31 cellular contexts compared by ENCODE assay signal in the genomic region with DNA sequence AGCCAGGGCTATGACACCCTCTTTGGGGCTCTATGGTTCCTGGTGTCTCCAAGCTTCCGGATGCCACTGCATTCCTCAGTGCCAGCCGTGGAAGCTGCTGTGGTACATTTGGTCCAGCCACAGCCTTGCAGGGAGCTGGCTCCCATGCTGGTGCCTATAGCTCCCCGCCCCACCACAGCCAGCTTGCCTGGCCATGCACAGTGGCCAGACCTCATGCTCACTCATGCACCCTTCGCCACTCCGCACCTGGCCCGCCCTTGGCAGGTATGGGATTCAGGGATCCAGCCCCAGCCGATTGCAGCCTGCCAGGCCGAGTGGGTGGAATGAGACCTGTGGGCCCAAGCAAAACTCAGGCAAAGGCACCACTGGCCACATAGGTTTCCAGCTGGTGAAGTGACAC.
"Had no signal": no experiment of that assay in that cellular context is flagged by ENCODE, and none has a peak within 500 bp of the region (broad histone marks: within the 10 kb centered on the region; RNA-seq: fewer than 3 reads in every experiment).

No MANE protein-coding gene starts in this region.

- H3K4me1 ChIP-seq: ascending aorta, breast epithelium, esophagus muscularis mucosa, foreskin keratinocyte, gastrocnemius medialis had no signal

- H3K36me3 Mint-ChIP-seq: activated CD4-positive, alpha-beta memory T cell treated with anti-CD3 and anti-CD28 coated beads for 36 hours; activated CD8-positive, alpha-beta memory T cell treated with anti-CD3 and anti-CD28 coated beads, Interleukin-2, amount 10 ng/mL, durations not matched to agents 7 days and 5 days; activated naive CD4-positive, alpha-beta T cell treated with anti-CD3 and anti-CD28 coated beads, Interleukin-2, amount 10 ng/mL, durations not matched to agents 7 days and 5 days; activated naive CD4-positive, alpha-beta T cell treated with anti-CD3 and anti-CD28 coated beads, Interleukin-2, amount 50 U/mL, for 72 hours; activated naive CD8-positive, alpha-beta T cell treated with anti-CD3 and anti-CD28 coated beads, Interleukin-2, amount 10 ng/mL, durations not matched to agents 7 days and 5 days; brain had no signal

- H3K4me1 Mint-ChIP-seq: activated CD4-positive, alpha-beta T cell treated with anti-CD3 and anti-CD28 coated beads for 36 hours; activated CD4-positive, alpha-beta T cell treated with anti-CD3 and anti-CD28 coated beads, Interleukin-2, amount 10 ng/mL, durations not matched to agents 24 days and 14 days; activated CD8-positive, alpha-beta memory T cell treated with anti-CD3 and anti-CD28 coated beads, Interleukin-2, amount 10 ng/mL, durations not matched to agents 7 days and 5 days; activated naive CD4-positive, alpha-beta T cell treated with anti-CD3 and anti-CD28 coated beads, Interleukin-2, amount 10 ng/mL, durations not matched to agents 7 days and 5 days; activated naive CD8-positive, alpha-beta T cell treated with anti-CD3 and anti-CD28 coated beads, Interleukin-2, amount 10 ng/mL, durations not matched to agents 7 days and 5 days had no signal

- H3K27me3 ChIP-seq: ascending aorta, breast epithelium, cardiac muscle cell, esophagus muscularis mucosa, foreskin keratinocyte, gastrocnemius medialis had no signal

- H3K27me3 Mint-ChIP-seq: activated CD4-positive, alpha-beta memory T cell treated with anti-CD3 and anti-CD28 coated beads for 36 hours; activated CD4-positive, alpha-beta T cell treated with anti-CD3 and anti-CD28 coated beads for 36 hours; activated CD4-positive, alpha-beta T cell treated with anti-CD3 and anti-CD28 coated beads, Interleukin-2, amount 10 ng/mL, durations not matched to agents 24 days and 14 days; activated CD8-positive, alpha-beta memory T cell treated with anti-CD3 and anti-CD28 coated beads, Interleukin-2, amount 10 ng/mL, durations not matched to agents 7 days and 5 days; activated naive CD4-positive, alpha-beta T cell treated with anti-CD3 and anti-CD28 coated beads, Interleukin-2, amount 10 ng/mL, durations not matched to agents 7 days and 5 days; activated naive CD8-positive, alpha-beta T cell treated with anti-CD3 and anti-CD28 coated beads, Interleukin-2, amount 10 ng/mL, durations not matched to agents 7 days and 5 days; brain; effector memory CD8-positive, alpha-beta T cell had no signal

- H3K4me3 Mint-ChIP-seq: activated CD4-positive, alpha-beta memory T cell treated with anti-CD3 and anti-CD28 coated beads for 36 hours; activated CD4-positive, alpha-beta T cell treated with anti-CD3 and anti-CD28 coated beads for 36 hours; activated CD4-positive, alpha-beta T cell treated with anti-CD3 and anti-CD28 coated beads, Interleukin-2, amount 10 ng/mL, durations not matched to agents 24 days and 14 days; activated CD8-positive, alpha-beta memory T cell treated with anti-CD3 and anti-CD28 coated beads, Interleukin-2, amount 10 ng/mL, durations not matched to agents 7 days and 5 days; activated CD8-positive, alpha-beta T cell treated with anti-CD3 and anti-CD28 coated beads, Interleukin-2, amount 10 ng/mL, durations not matched to agents 7 days and 5 days; activated naive CD4-positive, alpha-beta T cell treated with anti-CD3 and anti-CD28 coated beads, Interleukin-2, amount 10 ng/mL, durations not matched to agents 7 days and 5 days; activated naive CD8-positive, alpha-beta T cell treated with anti-CD3 and anti-CD28 coated beads, Interleukin-2, amount 10 ng/mL, durations not matched to agents 7 days and 5 days; activated T-helper 1 cell treated with anti-CD3 and anti-CD28 coated beads, Interleukin-12 subunit alpha, Interleukin-12 subunit beta, Interleukin-2, Interleukin-4 antibody, amounts not matched to agents 30 ng/mL and 10 ng/mL and 1 ng/mL, durations not matched to agents 14 hours and 24 hours and 36 hours; brain; effector memory CD8-positive, alpha-beta T cell had no signal

- H3K9me3 Mint-ChIP-seq: activated CD4-positive, alpha-beta T cell treated with anti-CD3 and anti-CD28 coated beads, Interleukin-2, amount 10 ng/mL, durations not matched to agents 24 days and 14 days; activated naive CD4-positive, alpha-beta T cell treated with anti-CD3 and anti-CD28 coated beads, Interleukin-2, amount 10 ng/mL, durations not matched to agents 7 days and 5 days; activated naive CD8-positive, alpha-beta T cell treated with anti-CD3 and anti-CD28 coated beads, Interleukin-2, amount 10 ng/mL, durations not matched to agents 7 days and 5 days; activated T-helper 1 cell treated with anti-CD3 and anti-CD28 coated beads, Interleukin-12 subunit alpha, Interleukin-12 subunit beta, Interleukin-2, Interleukin-4 antibody, amounts not matched to agents 30 ng/mL and 10 ng/mL and 1 ng/mL, durations not matched to agents 14 hours and 24 hours and 36 hours; brain had no signal

- DNase-seq: activated CD4-positive, alpha-beta memory T cell treated with anti-CD3 and anti-CD28 coated beads for 36 hours; activated CD4-positive, alpha-beta T cell treated with anti-CD3 and anti-CD28 coated beads for 36 hours; activated CD4-positive, alpha-beta T cell treated with anti-CD3 and anti-CD28 coated beads, Interleukin-2, amount 10 ng/mL, durations not matched to agents 24 days and 14 days; activated CD4-positive, CD25-positive, alpha-beta regulatory T cell treated with anti-CD3 and anti-CD28 coated beads, Interleukin-2, amount 50 U/mL, for 72 hours; activated CD8-positive, alpha-beta memory T cell treated with anti-CD3 and anti-CD28 coated beads, Interleukin-2, amount 10 ng/mL, durations not matched to agents 7 days and 5 days; activated CD8-positive, alpha-beta memory T cell treated with anti-CD3 and anti-CD28 coated beads, Interleukin-2, amount 50 U/mL, for 4 hours; activated CD8-positive, alpha-beta T cell treated with anti-CD3 and anti-CD28 coated beads, Interleukin-2, amount 10 ng/mL, durations not matched to agents 7 days and 5 days; activated gamma-delta T cell; activated naive CD4-positive, alpha-beta T cell; activated naive CD4-positive, alpha-beta T cell treated with anti-CD3 and anti-CD28 coated beads, Interleukin-2, amount 10 ng/mL, durations not matched to agents 7 days and 5 days; activated naive CD8-positive, alpha-beta T cell treated with anti-CD3 and anti-CD28 coated beads, Interleukin-2, amount 10 ng/mL, durations not matched to agents 7 days and 5 days; activated T-cell treated with anti-CD3 and anti-CD28 coated beads, Interleukin-2, amount 50 U/mL, for 1 hour; activated T-cell treated with anti-CD3 and anti-CD28 coated beads, Interleukin-2, amount 50 U/mL, for 48 hours; central memory CD4-positive, alpha-beta T cell; cerebellar nuclear complex; dermis blood vessel endothelial cell; effector CD4-positive, alpha-beta T cell; effector memory CD8-positive, alpha-beta T cell; erythroblast; foreskin keratinocyte; gastrocnemius medialis; glutamatergic neuron; T-helper 2 cell had no signal

- H3K36me3 ChIP-seq: ascending aorta, breast epithelium, cardiac muscle cell, esophagus muscularis mucosa, gastrocnemius medialis had no signal

- H3K27ac Mint-ChIP-seq: activated CD4-positive, alpha-beta memory T cell treated with anti-CD3 and anti-CD28 coated beads for 36 hours; activated CD4-positive, alpha-beta T cell treated with anti-CD3 and anti-CD28 coated beads for 36 hours; activated CD4-positive, alpha-beta T cell treated with anti-CD3 and anti-CD28 coated beads, Interleukin-2, amount 10 ng/mL, durations not matched to agents 24 days and 14 days; activated CD8-positive, alpha-beta memory T cell treated with anti-CD3 and anti-CD28 coated beads, Interleukin-2, amount 10 ng/mL, durations not matched to agents 7 days and 5 days; activated CD8-positive, alpha-beta T cell treated with anti-CD3 and anti-CD28 coated beads, Interleukin-2, amount 10 ng/mL, durations not matched to agents 7 days and 5 days; activated naive CD4-positive, alpha-beta T cell treated with anti-CD3 and anti-CD28 coated beads, Interleukin-2, amount 10 ng/mL, durations not matched to agents 7 days and 5 days; activated naive CD4-positive, alpha-beta T cell treated with anti-CD3 and anti-CD28 coated beads, Interleukin-2, amount 50 U/mL, for 72 hours; activated naive CD8-positive, alpha-beta T cell treated with anti-CD3 and anti-CD28 coated beads, Interleukin-2, amount 10 ng/mL, durations not matched to agents 7 days and 5 days; activated T-helper 1 cell treated with anti-CD3 and anti-CD28 coated beads, Interleukin-12 subunit alpha, Interleukin-12 subunit beta, Interleukin-2, Interleukin-4 antibody, amounts not matched to agents 30 ng/mL and 10 ng/mL and 1 ng/mL, durations not matched to agents 14 hours and 24 hours and 36 hours; brain; effector memory CD8-positive, alpha-beta T cell had no signal

- H3K27ac ChIP-seq: ascending aorta, breast epithelium, coronary artery, esophagus muscularis mucosa, foreskin keratinocyte, gastrocnemius medialis had no signal

- H3K9me3 ChIP-seq: ascending aorta, breast epithelium, esophagus muscularis mucosa, gastrocnemius medialis had no signal

- ATAC-seq: activated CD4-positive, alpha-beta T cell treated with anti-CD3 and anti-CD28 coated beads for 36 hours; activated CD8-positive, alpha-beta memory T cell treated with anti-CD3 and anti-CD28 coated beads, Interleukin-2, amount 10 ng/mL, durations not matched to agents 7 days and 5 days; activated CD8-positive, alpha-beta T cell treated with anti-CD3 and anti-CD28 coated beads, Interleukin-2, amount 10 ng/mL, durations not matched to agents 7 days and 5 days; activated naive CD4-positive, alpha-beta T cell treated with anti-CD3 and anti-CD28 coated beads, Interleukin-2, amount 50 U/mL, for 72 hours; effector memory CD8-positive, alpha-beta T cell; foreskin keratinocyte; gastrocnemius medialis had no signal

- H3K4me3 ChIP-seq: ascending aorta, breast epithelium, cardiac muscle cell, coronary artery, esophagus muscularis mucosa, gastrocnemius medialis had no signal
